1 cellular context compared by ENCODE assay signal in the genomic region with DNA sequence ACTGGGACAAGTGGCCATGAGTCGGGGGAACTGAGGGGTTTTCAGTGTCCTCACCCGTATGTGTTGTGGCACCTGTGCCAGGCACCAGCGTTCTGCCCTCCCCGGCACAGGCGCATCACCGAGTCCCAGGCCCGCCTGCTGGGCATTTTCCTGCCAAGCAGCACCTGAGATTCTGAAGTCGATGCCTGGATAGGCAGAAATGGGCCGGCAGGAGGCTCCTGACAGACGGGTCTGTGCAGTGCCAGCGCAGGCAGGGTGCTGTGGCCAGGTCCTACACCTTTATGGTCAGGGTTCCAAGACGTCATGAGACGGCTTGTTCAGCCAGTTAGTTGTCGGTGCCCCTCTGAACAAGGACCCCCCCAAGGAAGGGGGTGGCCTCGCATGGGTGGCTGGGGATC.
A peak's percentile ranks its signal among the peaks of the same experiment; 100 is the strongest.
TF ChIP-seq lines count a peak whose summit lies in the region.

No MANE protein-coding gene starts in this region.

TF ChIP-seq in K562, 482 proteins besides CTCF, POLR2A, EP300 and RAD21:
- TF ChIP-seq LEF1 (IDR thresholded peaks at IDR 0.05) (no peak), POLR2G (IDR thresholded peaks at IDR 0.05; ENCODE audit: low read depth, low read length) (peak; percentile 51), ZFP1 (CRISPR knock-in tag; IDR thresholded peaks at IDR 0.05) (no peak)
